In the genomic region with DNA sequence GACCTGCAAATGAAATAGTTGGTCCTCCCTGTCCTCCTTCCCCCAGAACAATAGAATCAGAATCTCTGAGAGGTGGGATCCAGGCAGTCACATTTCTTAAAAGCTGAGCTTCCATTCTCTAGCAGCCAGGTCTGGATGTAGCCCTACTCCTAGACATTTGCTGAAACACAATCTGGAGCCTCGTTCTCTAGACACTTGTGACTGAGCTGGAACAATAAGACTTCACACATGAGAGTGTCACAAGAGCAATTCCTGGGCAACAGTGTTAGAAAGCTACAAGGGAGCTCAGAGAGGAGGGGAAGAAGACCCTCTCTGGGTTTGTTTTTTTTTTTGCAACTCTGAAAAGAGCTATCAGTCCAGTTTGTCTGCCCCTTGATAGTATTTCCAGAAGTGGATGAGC, we compare ENCODE assay signal across 25 cellular contexts. TPM values are rescaled to one million over a fixed set of nuclear protein-coding genes. Genes with fewer than 3 reads are reported as not detected.
"Had no signal": no experiment of that assay in that cellular context is flagged by ENCODE, and none has a peak within 500 bp of the region (broad histone marks: within the 10 kb centered on the region; RNA-seq: fewer than 3 reads in every experiment).

No MANE protein-coding gene starts in this region.

- H3K36me3 ChIP-seq: ascending aorta, colonic mucosa, esophagus squamous epithelium, gastrocnemius medialis, left ventricle myocardium inferior, upper lobe of right lung, WERI-Rb-1 had no signal

- H3K9me3 ChIP-seq: ascending aorta, colonic mucosa, esophagus squamous epithelium, gastrocnemius medialis, left ventricle myocardium inferior, upper lobe of right lung had no signal

- H3K27ac Mint-ChIP-seq: activated CD4-positive, alpha-beta T cell treated with anti-CD3 and anti-CD28 coated beads, Interleukin-2, amount 10 ng/mL, durations not matched to agents 7 days and 5 days; activated CD8-positive, alpha-beta T cell treated with anti-CD3 and anti-CD28 coated beads, Interleukin-2, amount 10 ng/mL, durations not matched to agents 7 days and 5 days; activated naive CD4-positive, alpha-beta T cell treated with anti-CD3 and anti-CD28 coated beads, Interleukin-2, amount 50 U/mL, for 72 hours; activated T-cell treated with anti-CD3 and anti-CD28 coated beads, Interleukin-2, amount 50 U/mL, for 24 hours; activated T-helper 17 cell treated with anti-CD3 and anti-CD28 coated beads, Interleukin-2, amount 50 U/mL, for 72 hours; T-cell had no signal

- H3K4me3 Mint-ChIP-seq: activated CD4-positive, alpha-beta T cell treated with anti-CD3 and anti-CD28 coated beads, Interleukin-2, amount 10 ng/mL, durations not matched to agents 7 days and 5 days; activated CD8-positive, alpha-beta T cell treated with anti-CD3 and anti-CD28 coated beads, Interleukin-2, amount 10 ng/mL, durations not matched to agents 7 days and 5 days; activated T-cell treated with anti-CD3 and anti-CD28 coated beads, Interleukin-2, amount 50 U/mL, for 24 hours; activated T-helper 17 cell treated with anti-CD3 and anti-CD28 coated beads, Interleukin-2, amount 50 U/mL, for 72 hours; nephron progenitor cell; T-cell had no signal

- ATAC-seq: activated CD8-positive, alpha-beta T cell treated with anti-CD3 and anti-CD28 coated beads, Interleukin-2, amount 10 ng/mL, durations not matched to agents 7 days and 5 days; activated naive CD4-positive, alpha-beta T cell treated with anti-CD3 and anti-CD28 coated beads, Interleukin-2, amount 50 U/mL, for 72 hours; activated T-helper 17 cell treated with anti-CD3 and anti-CD28 coated beads, Interleukin-2, amount 50 U/mL, for 72 hours; sciatic nerve; T-cell; upper lobe of right lung had no signal

- H3K4me1 Mint-ChIP-seq: activated CD4-positive, alpha-beta T cell treated with anti-CD3 and anti-CD28 coated beads, Interleukin-2, amount 10 ng/mL, durations not matched to agents 7 days and 5 days; activated T-helper 17 cell treated with anti-CD3 and anti-CD28 coated beads, Interleukin-2, amount 50 U/mL, for 72 hours had no signal

- H3K4me1 ChIP-seq: colonic mucosa had no signal

- DNase-seq: activated CD4-positive, alpha-beta T cell treated with anti-CD3 and anti-CD28 coated beads, Interleukin-2, amount 10 ng/mL, durations not matched to agents 7 days and 5 days; activated CD4-positive, CD25-positive, alpha-beta regulatory T cell treated with anti-CD3 and anti-CD28 coated beads, Interleukin-2, amount 50 U/mL, for 72 hours; activated CD8-positive, alpha-beta T cell treated with anti-CD3 and anti-CD28 coated beads, Interleukin-2, amount 10 ng/mL, durations not matched to agents 7 days and 5 days; activated T-cell treated with anti-CD3 and anti-CD28 coated beads, Interleukin-2, amount 50 U/mL, for 24 hours; central memory CD4-positive, alpha-beta T cell; colonic mucosa; esophagus squamous epithelium; gastrocnemius medialis; head of caudate nucleus; hypothalamus; left ventricle myocardium inferior; mammary epithelial cell; nephron progenitor cell; nucleus accumbens; small intestine; stimulated activated CD4-positive, alpha-beta T cell treated with anti-CD3 and anti-CD28 coated beads, Interleukin-15, amount 100 ng/mL, for 24 hours; stimulated activated CD8-positive, alpha-beta memory T cell treated with anti-CD3 and anti-CD28 coated beads, Interleukin-4, amount 100 ng/mL, for 48 hours; stimulated activated naive CD4-positive, alpha-beta T cell; T-cell; upper lobe of right lung; WERI-Rb-1 had no signal

- H3K27ac ChIP-seq: ascending aorta, colonic mucosa, esophagus squamous epithelium, gastrocnemius medialis, upper lobe of right lung, WERI-Rb-1 had no signal

- H3K36me3 Mint-ChIP-seq: activated naive CD4-positive, alpha-beta T cell treated with anti-CD3 and anti-CD28 coated beads, Interleukin-2, amount 50 U/mL, for 72 hours; T-cell had no signal

- H3K27me3 ChIP-seq: ascending aorta, colonic mucosa, gastrocnemius medialis, upper lobe of right lung had no signal

- H3K9me3 Mint-ChIP-seq: activated CD4-positive, alpha-beta T cell treated with anti-CD3 and anti-CD28 coated beads, Interleukin-2, amount 10 ng/mL, durations not matched to agents 7 days and 5 days; activated naive CD4-positive, alpha-beta T cell treated with anti-CD3 and anti-CD28 coated beads, Interleukin-2, amount 50 U/mL, for 72 hours; activated T-cell treated with anti-CD3 and anti-CD28 coated beads, Interleukin-2, amount 50 U/mL, for 24 hours; activated T-helper 17 cell treated with anti-CD3 and anti-CD28 coated beads, Interleukin-2, amount 50 U/mL, for 72 hours; nephron progenitor cell; T-cell had no signal

- H3K4me3 ChIP-seq: ascending aorta, colonic mucosa, esophagus squamous epithelium, gastrocnemius medialis, left ventricle myocardium inferior, upper lobe of right lung had no signal

RNA-seq across cellular contexts. Expression of a gene that starts 14.5 kb away (rescaled TPM):
- total RNA-seq: activated CD4-positive, alpha-beta T cell treated with anti-CD3 and anti-CD28 coated beads, Interleukin-2, amount 10 ng/mL, durations not matched to agents 7 days and 5 days; activated CD8-positive, alpha-beta T cell treated with anti-CD3 and anti-CD28 coated beads, Interleukin-2, amount 10 ng/mL, durations not matched to agents 7 days and 5 days had no signal
